In the genomic region with DNA sequence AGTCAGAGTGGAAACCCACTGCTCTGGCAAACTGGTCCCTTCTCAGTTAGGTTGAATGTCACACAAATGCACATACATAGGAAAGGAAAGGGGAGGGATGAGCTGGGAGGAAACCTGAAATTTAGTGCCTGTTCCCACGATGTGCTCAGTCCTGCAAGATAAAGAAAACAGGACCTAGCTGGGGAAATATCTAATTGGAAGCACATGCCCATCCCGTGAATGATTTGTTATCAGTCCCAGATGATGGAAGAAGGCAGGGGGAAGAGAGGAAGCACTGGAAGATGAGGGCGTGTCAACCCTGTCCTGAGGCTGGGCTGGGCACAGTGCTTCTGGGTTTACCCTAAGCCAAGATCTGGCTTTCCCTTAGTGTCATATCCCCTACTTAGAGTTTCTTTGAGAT, we compare ENCODE assay signal across 31 cellular contexts.
"Had no signal": no experiment of that assay in that cellular context is flagged by ENCODE, and none has a peak within 500 bp of the region (broad histone marks: within the 10 kb centered on the region; RNA-seq: fewer than 3 reads in every experiment).

No MANE protein-coding gene starts in this region.

- H3K4me3 ChIP-seq: ascending aorta, breast epithelium, esophagus muscularis mucosa had no signal

- DNase-seq: activated CD4-positive, alpha-beta memory T cell treated with anti-CD3 and anti-CD28 coated beads for 36 hours; activated CD4-positive, alpha-beta T cell treated with anti-CD3 and anti-CD28 coated beads for 36 hours; activated CD4-positive, alpha-beta T cell treated with anti-CD3 and anti-CD28 coated beads, Interleukin-2, amount 10 ng/mL, durations not matched to agents 24 days and 14 days; activated CD4-positive, CD25-positive, alpha-beta regulatory T cell; activated CD4-positive, CD25-positive, alpha-beta regulatory T cell treated with anti-CD3 and anti-CD28 coated beads, Interleukin-2, amount 50 U/mL, for 72 hours; activated CD8-positive, alpha-beta memory T cell treated with anti-CD3 and anti-CD28 coated beads, Interleukin-2, amount 50 U/mL, for 48 hours; activated CD8-positive, alpha-beta T cell treated with anti-CD3 and anti-CD28 coated beads, Interleukin-2, amount 10 ng/mL, durations not matched to agents 7 days and 5 days; activated gamma-delta T cell; activated naive CD4-positive, alpha-beta T cell; activated naive CD4-positive, alpha-beta T cell treated with anti-CD3 and anti-CD28 coated beads, Interleukin-2, amount 10 ng/mL, durations not matched to agents 7 days and 5 days; activated naive CD8-positive, alpha-beta T cell treated with anti-CD3 and anti-CD28 coated beads, Interleukin-2, amount 10 ng/mL, durations not matched to agents 7 days and 5 days; activated T-cell treated with anti-CD3 and anti-CD28 coated beads for 4 hours; activated T-cell treated with anti-CD3 and anti-CD28 coated beads, Interleukin-2, amount 50 U/mL, for 24 hours; activated T-cell treated with anti-CD3 and anti-CD28 coated beads, Interleukin-2, amount 50 U/mL, for 72 hours; cortex of kidney; dermis blood vessel endothelial cell; effector CD4-positive, alpha-beta T cell; effector memory CD8-positive, alpha-beta T cell; erythroblast; foreskin melanocyte; head of caudate nucleus; T-helper 1 cell; T-helper 17 cell; T1000 had no signal

- H3K9me3 Mint-ChIP-seq: activated CD4-positive, alpha-beta memory T cell treated with anti-CD3 and anti-CD28 coated beads for 36 hours; activated CD4-positive, alpha-beta T cell treated with anti-CD3 and anti-CD28 coated beads, Interleukin-2, amount 10 ng/mL, durations not matched to agents 24 days and 14 days; activated naive CD4-positive, alpha-beta T cell treated with anti-CD3 and anti-CD28 coated beads, Interleukin-2, amount 10 ng/mL, durations not matched to agents 7 days and 5 days; activated naive CD4-positive, alpha-beta T cell treated with anti-CD3 and anti-CD28 coated beads, Interleukin-2, amount 50 U/mL, for 72 hours; activated naive CD8-positive, alpha-beta T cell treated with anti-CD3 and anti-CD28 coated beads, Interleukin-2, amount 10 ng/mL, durations not matched to agents 7 days and 5 days; activated T-cell treated with anti-CD3 and anti-CD28 coated beads, Interleukin-2, amount 50 U/mL, for 24 hours; activated T-cell treated with anti-CD3 and anti-CD28 coated beads, Interleukin-2, amount 50 U/mL, for 72 hours; central memory CD8-positive, alpha-beta T cell; effector memory CD8-positive, alpha-beta T cell; T-helper 2 cell treated with Interferon-gamma antibody and Interleukin-4, amounts not matched to agents 5 μg/mL and 100 μg/mL, for 36 hours had no signal

- ATAC-seq: activated CD4-positive, alpha-beta T cell treated with anti-CD3 and anti-CD28 coated beads for 36 hours; activated CD8-positive, alpha-beta T cell treated with anti-CD3 and anti-CD28 coated beads, Interleukin-2, amount 10 ng/mL, durations not matched to agents 7 days and 5 days; activated naive CD4-positive, alpha-beta T cell treated with anti-CD3 and anti-CD28 coated beads, Interleukin-2, amount 50 U/mL, for 72 hours; activated T-cell treated with anti-CD3 and anti-CD28 coated beads, Interleukin-2, amount 50 U/mL, for 72 hours; effector memory CD8-positive, alpha-beta T cell; T-helper 17 cell had no signal

- H3K4me3 Mint-ChIP-seq: activated CD4-positive, alpha-beta memory T cell treated with anti-CD3 and anti-CD28 coated beads for 36 hours; activated CD4-positive, alpha-beta T cell treated with anti-CD3 and anti-CD28 coated beads for 36 hours; activated CD4-positive, alpha-beta T cell treated with anti-CD3 and anti-CD28 coated beads, Interleukin-2, amount 10 ng/mL, durations not matched to agents 24 days and 14 days; activated CD8-positive, alpha-beta T cell treated with anti-CD3 and anti-CD28 coated beads, Interleukin-2, amount 10 ng/mL, durations not matched to agents 7 days and 5 days; activated naive CD4-positive, alpha-beta T cell treated with anti-CD3 and anti-CD28 coated beads, Interleukin-2, amount 10 ng/mL, durations not matched to agents 7 days and 5 days; activated naive CD8-positive, alpha-beta T cell treated with anti-CD3 and anti-CD28 coated beads, Interleukin-2, amount 10 ng/mL, durations not matched to agents 7 days and 5 days; activated T-cell treated with anti-CD3 and anti-CD28 coated beads, Interleukin-2, amount 50 U/mL, for 24 hours; activated T-cell treated with anti-CD3 and anti-CD28 coated beads, Interleukin-2, amount 50 U/mL, for 72 hours; brain; central memory CD8-positive, alpha-beta T cell; effector memory CD8-positive, alpha-beta T cell; T-helper 17 cell; T-helper 2 cell treated with Interferon-gamma antibody and Interleukin-4, amounts not matched to agents 5 μg/mL and 100 μg/mL, for 36 hours had no signal

- H3K36me3 ChIP-seq: breast epithelium had no signal

- H3K36me3 Mint-ChIP-seq: activated CD4-positive, alpha-beta memory T cell treated with anti-CD3 and anti-CD28 coated beads for 36 hours; activated naive CD4-positive, alpha-beta T cell treated with anti-CD3 and anti-CD28 coated beads, Interleukin-2, amount 10 ng/mL, durations not matched to agents 7 days and 5 days; activated naive CD4-positive, alpha-beta T cell treated with anti-CD3 and anti-CD28 coated beads, Interleukin-2, amount 50 U/mL, for 72 hours; activated naive CD8-positive, alpha-beta T cell treated with anti-CD3 and anti-CD28 coated beads, Interleukin-2, amount 10 ng/mL, durations not matched to agents 7 days and 5 days had no signal

- H3K4me1 Mint-ChIP-seq: activated CD4-positive, alpha-beta T cell treated with anti-CD3 and anti-CD28 coated beads for 36 hours; activated CD4-positive, alpha-beta T cell treated with anti-CD3 and anti-CD28 coated beads, Interleukin-2, amount 10 ng/mL, durations not matched to agents 24 days and 14 days; activated naive CD4-positive, alpha-beta T cell treated with anti-CD3 and anti-CD28 coated beads, Interleukin-2, amount 10 ng/mL, durations not matched to agents 7 days and 5 days; activated naive CD8-positive, alpha-beta T cell treated with anti-CD3 and anti-CD28 coated beads, Interleukin-2, amount 10 ng/mL, durations not matched to agents 7 days and 5 days; central memory CD8-positive, alpha-beta T cell; T-helper 17 cell had no signal

- H3K27me3 ChIP-seq: ascending aorta, breast epithelium, esophagus muscularis mucosa had no signal

- H3K27ac ChIP-seq: breast epithelium, esophagus muscularis mucosa had no signal

- H3K9me3 ChIP-seq: ascending aorta, breast epithelium, esophagus muscularis mucosa had no signal

- H3K27ac Mint-ChIP-seq: activated CD4-positive, alpha-beta memory T cell treated with anti-CD3 and anti-CD28 coated beads for 36 hours; activated CD4-positive, alpha-beta T cell treated with anti-CD3 and anti-CD28 coated beads for 36 hours; activated CD4-positive, alpha-beta T cell treated with anti-CD3 and anti-CD28 coated beads, Interleukin-2, amount 10 ng/mL, durations not matched to agents 24 days and 14 days; activated CD8-positive, alpha-beta T cell treated with anti-CD3 and anti-CD28 coated beads, Interleukin-2, amount 10 ng/mL, durations not matched to agents 7 days and 5 days; activated naive CD4-positive, alpha-beta T cell treated with anti-CD3 and anti-CD28 coated beads, Interleukin-2, amount 10 ng/mL, durations not matched to agents 7 days and 5 days; activated naive CD4-positive, alpha-beta T cell treated with anti-CD3 and anti-CD28 coated beads, Interleukin-2, amount 50 U/mL, for 72 hours; activated naive CD8-positive, alpha-beta T cell treated with anti-CD3 and anti-CD28 coated beads, Interleukin-2, amount 10 ng/mL, durations not matched to agents 7 days and 5 days; activated T-cell treated with anti-CD3 and anti-CD28 coated beads, Interleukin-2, amount 50 U/mL, for 24 hours; activated T-cell treated with anti-CD3 and anti-CD28 coated beads, Interleukin-2, amount 50 U/mL, for 72 hours; brain; T-helper 17 cell; T-helper 2 cell treated with Interferon-gamma antibody and Interleukin-4, amounts not matched to agents 5 μg/mL and 100 μg/mL, for 36 hours had no signal

- H3K27me3 Mint-ChIP-seq: activated CD4-positive, alpha-beta memory T cell treated with anti-CD3 and anti-CD28 coated beads for 36 hours; activated CD4-positive, alpha-beta T cell treated with anti-CD3 and anti-CD28 coated beads for 36 hours; activated CD4-positive, alpha-beta T cell treated with anti-CD3 and anti-CD28 coated beads, Interleukin-2, amount 10 ng/mL, durations not matched to agents 24 days and 14 days; activated naive CD4-positive, alpha-beta T cell treated with anti-CD3 and anti-CD28 coated beads, Interleukin-2, amount 10 ng/mL, durations not matched to agents 7 days and 5 days; activated T-cell treated with anti-CD3 and anti-CD28 coated beads, Interleukin-2, amount 50 U/mL, for 24 hours; central memory CD8-positive, alpha-beta T cell had no signal
